Comparison of ENCODE assay signal across 8 cellular contexts in genomic region chr4:9695994-9696393, GRCh38.
A peak's percentile ranks its signal among the peaks of the same experiment; 100 is the strongest.
DNase-seq lines count a peak whose midpoint lies in the region; ATAC-seq and TF ChIP-seq lines count a peak whose summit lies in the region.
"Not testable (repeated sequence)": the region's sequence is repeated elsewhere in the genome, so short reads cannot be mapped to it uniquely, and the experiment has no call there.

No MANE protein-coding gene starts in this region.

- not testable (repeated sequence) for H3K9me3 Mint-ChIP-seq in activated naive CD8-positive, alpha-beta T cell treated with anti-CD3 and anti-CD28 coated beads for 36 hours; glutamatergic neuron (ENCODE audit: unreplicated experiment); neural crest cell

- WGBS in transverse colon (ENCODE audit: low coverage in 1 of 2), 2 donors: 33% methylated on average over 4 of the region's 4 CpGs; no CpG with 5 or more reads in 1 of the 2 donors

- H3K36me3 Mint-ChIP-seq in activated naive CD8-positive, alpha-beta T cell treated with anti-CD3 and anti-CD28 coated beads for 36 hours; glutamatergic neuron (ENCODE audit: unreplicated experiment); neural crest cell (ENCODE audit: low read depth): not testable (repeated sequence)

- peak; percentile 45 for TF ChIP-seq CTCF in DND-41 (IDR thresholded peaks at IDR 0.05; ENCODE audit: borderline replicate concordance, extremely low read depth, low read length, poor library complexity, severe bottlenecking)
- TF ChIP-seq CTCF in WERI-Rb-1 (IDR thresholded peaks at IDR 0.05; ENCODE audit: low read depth, low read length): peak; percentile 56
- peak; percentile 12 for TF ChIP-seq CTCF in glutamatergic neuron (IDR thresholded peaks at IDR 0.05; ENCODE audit: partially characterized antibody, unreplicated experiment)
- peak; percentile 48 for TF ChIP-seq CTCF in neural crest cell (conservative IDR thresholded peaks at IDR 0.05)
- TF ChIP-seq CTCF in transverse colon (IDR thresholded peaks at IDR 0.05): peak; percentile 27 to 57 (median 36)

- ATAC-seq in DND-41 (ENCODE audit: insufficient read depth, low read depth): not testable (repeated sequence)

- H3K9me3 ChIP-seq in DND-41 (ENCODE audit: insufficient read depth, low read length, severe bottlenecking); Karpas-422 (ENCODE audit: low read length); WERI-Rb-1 (ENCODE audit: severe bottlenecking); transverse colon: not testable (repeated sequence)

- intact Hi-C loops in transverse colon (cut with DNase I; ENCODE audit: low total_unique reads): not testable (repeated sequence)

- TF ChIP-seq EP300 in transverse colon (IDR thresholded peaks at IDR 0.05; ENCODE audit: low read depth): not testable (repeated sequence)

- not testable (repeated sequence) for TF ChIP-seq POLR2A in transverse colon (IDR thresholded peaks at IDR 0.05)

- DNase-seq in DND-41 (peak; percentile 66), Karpas-422 (peak; percentile 50), NCI-H748 (lab: John Stamatoyannopoulos, UW; ENCODE audit: unreplicated experiment) (peak; percentile 39), WERI-Rb-1 (peak; percentile 63), glutamatergic neuron (peak; percentile 43), transverse colon (peak; percentile 44)
- DNase-seq in activated naive CD8-positive, alpha-beta T cell treated with anti-CD3 and anti-CD28 coated beads for 36 hours: peak; percentile 14
- DNase-seq in neural crest cell (ENCODE audit: low read depth, low spot score): not testable (repeated sequence)

- H4K20me1 ChIP-seq in DND-41 (ENCODE audit: insufficient read depth, low read length); Karpas-422 (ENCODE audit: insufficient read depth, low read depth, low read length): not testable (repeated sequence)

- in situ Hi-C loops in transverse colon (cut with MboI; ENCODE audit: low pct_ligation_motif_present in 1 of 4, low pct_unique_long_range_greater_than_20kb in 1 of 4, low sequenced_read_pairs in 3 of 4): not testable (repeated sequence)

- not testable (repeated sequence) for H3K9ac ChIP-seq in DND-41 (ENCODE audit: low read depth, low read length); Karpas-422 (ENCODE audit: low read length)

- not testable (repeated sequence) for H2AFZ ChIP-seq in DND-41 (ENCODE audit: low read depth, low read length); Karpas-422 (ENCODE audit: low read length)

- H3K9me2 ChIP-seq in Karpas-422 (replicated peaks; ENCODE audit: insufficient read depth, low read length): not testable (repeated sequence)

- H3K27ac Mint-ChIP-seq in activated naive CD8-positive, alpha-beta T cell treated with anti-CD3 and anti-CD28 coated beads for 36 hours; glutamatergic neuron (ENCODE audit: unreplicated experiment); neural crest cell (ENCODE audit: unreplicated experiment): not testable (repeated sequence)

- not testable (repeated sequence) for H3K4me2 ChIP-seq in DND-41 (ENCODE audit: insufficient read depth, low read length); Karpas-422 (ENCODE audit: low read depth, low read length, poor library complexity, severe bottlenecking)

- not testable (repeated sequence) for H3K4me3 Mint-ChIP-seq in activated naive CD8-positive, alpha-beta T cell treated with anti-CD3 and anti-CD28 coated beads for 36 hours; glutamatergic neuron (ENCODE audit: unreplicated experiment); neural crest cell

- not testable (repeated sequence) for H3K4me3 ChIP-seq in DND-41 (ENCODE audit: low read depth in 1 of 2, low read length in 2 of 2); Karpas-422 (ENCODE audit: low read length); WERI-Rb-1 (ENCODE audit: low read depth, low read length); transverse colon

- not testable (repeated sequence) for H3K27me3 Mint-ChIP-seq in activated naive CD8-positive, alpha-beta T cell treated with anti-CD3 and anti-CD28 coated beads for 36 hours; glutamatergic neuron (ENCODE audit: unreplicated experiment); neural crest cell (ENCODE audit: low read depth)

- H3K27ac ChIP-seq in DND-41 (ENCODE audit: low read length); Karpas-422 (ENCODE audit: low read length); WERI-Rb-1; transverse colon: not testable (repeated sequence)

- H3K36me3 ChIP-seq in DND-41 (ENCODE audit: insufficient read depth, low read length); Karpas-422 (ENCODE audit: insufficient read depth, low read length); WERI-Rb-1; transverse colon: not testable (repeated sequence)

- not testable (repeated sequence) for H3K79me2 ChIP-seq in DND-41 (ENCODE audit: insufficient read depth, low read length); Karpas-422 (ENCODE audit: low read length)

- H3K27me3 ChIP-seq in DND-41 (ENCODE audit: insufficient read depth, low read length, poor library complexity); Karpas-422 (ENCODE audit: low read length); WERI-Rb-1 (ENCODE audit: insufficient read depth, low read depth, severe bottlenecking); transverse colon: not testable (repeated sequence)

- H3K4me1 ChIP-seq in DND-41 (ENCODE audit: insufficient read depth, low read length); Karpas-422 (ENCODE audit: low read length); transverse colon: not testable (repeated sequence)

- peaks cover 17% of the 10 kb centered on the region for H3K4me1 Mint-ChIP-seq in activated naive CD8-positive, alpha-beta T cell treated with anti-CD3 and anti-CD28 coated beads for 36 hours
- H3K4me1 Mint-ChIP-seq in glutamatergic neuron (ENCODE audit: low read depth, unreplicated experiment): not testable (repeated sequence)
- peaks cover 14% of the 10 kb centered on the region for H3K4me1 Mint-ChIP-seq in neural crest cell
